Comparison of ENCODE assay signal across 9 cellular contexts in the genomic region with DNA sequence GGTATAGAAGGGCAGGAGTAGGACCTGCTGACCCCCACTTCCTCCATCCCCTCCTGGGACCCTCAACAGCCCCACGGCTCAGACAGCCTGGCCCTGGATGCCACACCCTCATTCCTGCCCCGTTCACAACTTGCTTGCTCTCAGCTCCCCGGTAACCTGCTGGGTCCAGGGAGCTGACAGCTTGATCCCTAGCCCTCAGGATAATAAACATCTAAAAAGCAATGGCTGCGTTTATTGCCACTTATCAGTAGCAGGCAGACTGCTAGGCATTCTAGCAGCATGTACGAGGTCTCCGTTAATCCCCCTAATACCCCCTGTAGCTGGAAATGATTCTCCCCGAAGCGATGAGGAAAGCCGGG. TPM values are rescaled to one million over a fixed set of nuclear protein-coding genes. Genes with fewer than 3 reads are reported as not detected.
DNase-seq lines count a peak whose midpoint lies in the region; ATAC-seq and TF ChIP-seq lines count a peak whose summit lies in the region.
"Had no signal": no experiment of that assay in that cellular context is flagged by ENCODE, and none has a peak within 500 bp of the region (broad histone marks: within the 10 kb centered on the region; RNA-seq: fewer than 3 reads in every experiment).

No MANE protein-coding gene starts in this region.

- POLR2A ChIA-PET in Panc1 (lab: Charles Lee): interaction anchor here (0.6 to 1.8 kb wide), 3 partner anchors 20 to 66 kb away, joined by 3 to 4 read pairs (median 3); partner anchors contain the start of genes RNU4-2 and RPLP0

- peaks cover 87% of the 10 kb centered on the region for H3K4me1 ChIP-seq in Panc1 (ENCODE audit: control insufficient read depth, insufficient read depth, low read length)

- CTCF ChIA-PET in Panc1 (lab: Charles Lee): interaction anchor here (0.6 to 1.2 kb wide), 3 partner anchors 24 to 66 kb away, joined by 3 to 13 read pairs (median 4); partner anchors contain the start of genes PXN, RNU4-2 and RPLP0

- no peak for ATAC-seq in Panc1
- no peak for ATAC-seq in GM18505 (IDR thresholded peaks at IDR 0.05; ENCODE audit: unreplicated experiment)

- no TSS peak for BruUV-seq in Panc1 (replicated peaks; lab: Mats Ljungman, UMichigan)

- in situ Hi-C loops in Panc1 (cut with HindIII; ENCODE audit: low pct_unique_long_range_greater_than_20kb, low sequenced_read_pairs): no loop called here

- peak overlapping the region; percentile 100 for H3K27ac ChIP-seq in Panc1 (ENCODE audit: low read length)

- H3K9me3 ChIP-seq in Panc1 (ENCODE audit: control insufficient read depth, insufficient read depth, low read depth, low read length): no peaks in the 10 kb centered on the region

- H3K36me3 ChIP-seq in GM06990 (ENCODE audit: control insufficient read depth, insufficient read depth, low read length) (peaks cover 3% of the 10 kb centered on the region), Panc1 (ENCODE audit: control insufficient read depth, insufficient read depth, low read length) (peaks cover 26% of the 10 kb centered on the region)

- TF ChIP-seq CTCF in GM06990 (IDR thresholded peaks at IDR 0.05; ENCODE audit: insufficient read depth, low read length, poor library complexity, severe bottlenecking) (no peak), Panc1 (IDR thresholded peaks at IDR 0.05) (no peak), epithelial cell of proximal tubule (conservative IDR thresholded peaks at IDR 0.05; ENCODE audit: low read depth, low read length) (no peak), retinal pigment epithelial cell (conservative IDR thresholded peaks at IDR 0.05; ENCODE audit: low read depth, low read length) (no peak)

- no peak for DNase-seq in GM06990 (ENCODE audit: extremely low read depth, insufficient read length)
- DNase-seq in Panc1 (ENCODE audit: low read depth, low spot score): no peak
- DNase-seq in epithelial cell of proximal tubule (ENCODE audit: low read depth): no peak
- no peak for DNase-seq in retinal pigment epithelial cell (ENCODE audit: low read depth)
- no peak for DNase-seq in HuH-7.5 (ENCODE audit: low spot score)
- DNase-seq in dermis blood vessel endothelial cell: no peak
- no peak for DNase-seq in NCI-H146 treated with DMSO at 0.1 percent for 48 hours (lab: John Stamatoyannopoulos, UW; ENCODE audit: unreplicated experiment)
- DNase-seq: stimulated activated CD4-positive, alpha-beta T cell treated with anti-CD3 and anti-CD28 coated beads, Interleukin-4, amount 100 ng/mL, for 4 hours had no signal

- TF ChIP-seq POLR2A in GM18505 (IDR thresholded peaks at IDR 0.05; ENCODE audit: borderline replicate concordance, extremely low read depth, insufficient read depth, insufficient read length): no peak

- intact Hi-C loops in Panc1 (cut with micrococcal nuclease; ENCODE audit: unreplicated experiment): no loop called here

- H3K27me3 ChIP-seq in GM06990 (replicated peaks; ENCODE audit: control insufficient read depth, insufficient read depth, low read length): no peaks in the 10 kb centered on the region
- no peaks in the 10 kb centered on the region for H3K27me3 ChIP-seq in Panc1 (ENCODE audit: control insufficient read depth, insufficient read depth, low read length)

- peak overlapping the region; percentile 52 for H3K4me3 ChIP-seq in GM06990 (replicated peaks; ENCODE audit: low read depth, low read length)
- peak overlapping the region in 1 of 2 experiments; percentile 20; a peak in 2 of 4 replicates for H3K4me3 ChIP-seq in Panc1 (ENCODE audit: low read depth in 2 of 2, low read length in 2 of 2)
- H3K4me3 ChIP-seq in epithelial cell of proximal tubule (ENCODE audit: low read depth, low read length): peak overlapping the region; percentile 42
- peak overlapping the region; percentile 29 for H3K4me3 ChIP-seq in retinal pigment epithelial cell (ENCODE audit: low read length)

RNA-seq across cellular contexts. Expression of gene RPLP0, which starts 24.3 kb away (rescaled TPM):
- total RNA-seq in Panc1 (2021; ENCODE audit: unreplicated experiment): 2,628 TPM
- polyA plus RNA-seq in Panc1 (2012; ENCODE audit: insufficient read length): 4,062 TPM
- total RNA-seq in epithelial cell of proximal tubule: 3,816 and 4,725 TPM in 2 replicates
- 2,752 and 4,252 TPM in 2 replicates for total RNA-seq in dermis blood vessel endothelial cell

RNA-seq across cellular contexts. Expression of gene GCN1, which starts 30.7 kb away (rescaled TPM):
- total RNA-seq in Panc1 (2021; ENCODE audit: unreplicated experiment) (175 TPM), epithelial cell of proximal tubule (73.9 and 79.2 TPM in 2 replicates), dermis blood vessel endothelial cell (162 and 166 TPM in 2 replicates)
- polyA plus RNA-seq in Panc1 (2012; ENCODE audit: insufficient read length): 125 TPM

RNA-seq across cellular contexts. Expression of gene PXN, which starts 40.4 kb away (rescaled TPM):
- total RNA-seq in Panc1 (2021; ENCODE audit: unreplicated experiment) (484 TPM), epithelial cell of proximal tubule (84.5 and 100 TPM in 2 replicates), dermis blood vessel endothelial cell (69.8 and 141 TPM in 2 replicates)
- polyA plus RNA-seq in Panc1 (2012; ENCODE audit: insufficient read length): 478 TPM
